In genomic region chr7:30468791-30469190, GRCh38 we compare ENCODE assay signal across 11 cellular contexts. TPM values are rescaled to one million over a fixed set of nuclear protein-coding genes. Genes with fewer than 3 reads are reported as not detected.
DNase-seq lines count a peak whose midpoint lies in the region; ATAC-seq and TF ChIP-seq lines count a peak whose summit lies in the region.
"Had no signal": no experiment of that assay in that cellular context is flagged by ENCODE, and none has a peak within 500 bp of the region (broad histone marks: within the 10 kb centered on the region; RNA-seq: fewer than 3 reads in every experiment).

No MANE protein-coding gene starts in this region.

- no peaks in the 10 kb centered on the region for H3K27me3 ChIP-seq in cardiac muscle cell
- H3K27me3 ChIP-seq in neural progenitor cell = no peaks in the 10 kb centered on the region

- H3K27me3 Mint-ChIP-seq in neural progenitor cell (ENCODE audit: insufficient read depth, low read depth) = no peaks in the 10 kb centered on the region
- H3K27me3 Mint-ChIP-seq: naive thymus-derived CD8-positive, alpha-beta T cell had no signal

- H4K20me1 ChIP-seq in neural progenitor cell (ENCODE audit: low read depth) = no peaks in the 10 kb centered on the region

- H3F3A ChIP-seq in neural progenitor cell (ENCODE audit: low read depth) = peaks cover 4% of the 10 kb centered on the region

- no peaks in the 10 kb centered on the region for H3K79me2 ChIP-seq in neural progenitor cell (ENCODE audit: low read depth)

- H3K4me1 Mint-ChIP-seq in neural progenitor cell = peaks cover 43% of the 10 kb centered on the region

- no peaks in the 10 kb centered on the region for H3K36me3 ChIP-seq in cardiac muscle cell
- no peaks in the 10 kb centered on the region for H3K36me3 ChIP-seq in neural progenitor cell

- H3K27ac ChIP-seq in cardiac muscle cell = peak overlapping the region; percentile 61
- no peak overlapping the region for H3K27ac ChIP-seq in neural progenitor cell

- no peak for ATAC-seq in GM19463 (IDR thresholded peaks at IDR 0.05; ENCODE audit: unreplicated experiment)
- ATAC-seq: naive thymus-derived CD8-positive, alpha-beta T cell had no signal

- no peak for TF ChIP-seq CTCF in cardiac muscle cell (IDR thresholded peaks at IDR 0.05; ENCODE audit: low read depth, low read length)
- no peak for TF ChIP-seq CTCF in fibroblast of mammary gland (conservative IDR thresholded peaks at IDR 0.05; ENCODE audit: control insufficient read depth, insufficient read depth, low read depth, low read length)
- no peak for TF ChIP-seq CTCF in neural progenitor cell (IDR thresholded peaks at IDR 0.05)

- H3K4me3 ChIP-seq in cardiac muscle cell (no peak overlapping the region), fibroblast of mammary gland (ENCODE audit: control insufficient read depth, low read depth, low read length) (no peak overlapping the region), neural progenitor cell (no peak overlapping the region)

- H3K9ac ChIP-seq in neural progenitor cell = no peak overlapping the region

- H3K4me1 ChIP-seq in cardiac muscle cell (ENCODE audit: low read depth) = peaks cover 79% of the 10 kb centered on the region
- peaks cover 20% of the 10 kb centered on the region for H3K4me1 ChIP-seq in neural progenitor cell

- H3K9me3 ChIP-seq in cardiac muscle cell (ENCODE audit: low read depth) (no peaks in the 10 kb centered on the region), neural progenitor cell (ENCODE audit: low read depth) (no peaks in the 10 kb centered on the region)

- DNase-seq in cardiac muscle cell (ENCODE audit: low read depth in 1 of 2, low spot score in 1 of 2) = peak in 1 of 2 donors; percentile 74
- no peak for DNase-seq in cardiac septum (ENCODE audit: low spot score)
- peak; percentile 92 for DNase-seq in fibroblast of mammary gland (ENCODE audit: low read depth)
- no peak for DNase-seq in neural progenitor cell (ENCODE audit: low spot score)
- no peak for DNase-seq in NCI-H2227 (lab: John Stamatoyannopoulos, UW; ENCODE audit: unreplicated experiment)
- no peak for DNase-seq in RKO (ENCODE audit: low spot score)
- DNase-seq in COR-L47 (lab: John Stamatoyannopoulos, UW) = no peak
- DNase-seq: activated CD4-positive, alpha-beta T cell treated with anti-CD3 and anti-CD28 coated beads for 4 hours; effector CD4-positive, alpha-beta T cell; naive thymus-derived CD8-positive, alpha-beta T cell had no signal

- peak overlapping the region; percentile 20 for H3K4me2 ChIP-seq in neural progenitor cell

- no peak overlapping the region for H3K27ac Mint-ChIP-seq in neural progenitor cell

- intact Hi-C loops in cardiac septum (cut with DNase I) = no loop called here

- H3K9me3 Mint-ChIP-seq in neural progenitor cell = peaks cover 3% of the 10 kb centered on the region
- H3K9me3 Mint-ChIP-seq: naive thymus-derived CD8-positive, alpha-beta T cell had no signal

- H3K4me3 Mint-ChIP-seq in neural progenitor cell = no peak overlapping the region

- H3K36me3 Mint-ChIP-seq in neural progenitor cell = no peaks in the 10 kb centered on the region

- H2AFZ ChIP-seq in neural progenitor cell (replicated peaks) = peak overlapping the region; percentile 14

RNA-seq across cellular contexts. Expression of gene NOD1, which starts 9.8 kb away (rescaled TPM):
- total RNA-seq in cardiac muscle cell = 38.6 and 79.6 TPM in 2 replicates
- polyA plus RNA-seq in cardiac muscle cell = 20.3 and 42.5 TPM in 2 replicates
- total RNA-seq in cardiac septum = 13.2 TPM
- total RNA-seq in neural progenitor cell (ENCODE audit: low replicate concordance) = 5.0 and 7.4 TPM in 2 replicates

RNA-seq across cellular contexts. Expression of gene GGCT, which starts 35.8 kb away (rescaled TPM):
- total RNA-seq in cardiac muscle cell (41.9 and 49.8 TPM in 2 replicates), cardiac septum (20.8 TPM), neural progenitor cell (ENCODE audit: low replicate concordance) (97.1 and 160 TPM in 2 replicates)
- polyA plus RNA-seq in cardiac muscle cell = 66.2 and 81.2 TPM in 2 replicates
